8 cellular contexts compared by ENCODE assay signal in the genomic region with DNA sequence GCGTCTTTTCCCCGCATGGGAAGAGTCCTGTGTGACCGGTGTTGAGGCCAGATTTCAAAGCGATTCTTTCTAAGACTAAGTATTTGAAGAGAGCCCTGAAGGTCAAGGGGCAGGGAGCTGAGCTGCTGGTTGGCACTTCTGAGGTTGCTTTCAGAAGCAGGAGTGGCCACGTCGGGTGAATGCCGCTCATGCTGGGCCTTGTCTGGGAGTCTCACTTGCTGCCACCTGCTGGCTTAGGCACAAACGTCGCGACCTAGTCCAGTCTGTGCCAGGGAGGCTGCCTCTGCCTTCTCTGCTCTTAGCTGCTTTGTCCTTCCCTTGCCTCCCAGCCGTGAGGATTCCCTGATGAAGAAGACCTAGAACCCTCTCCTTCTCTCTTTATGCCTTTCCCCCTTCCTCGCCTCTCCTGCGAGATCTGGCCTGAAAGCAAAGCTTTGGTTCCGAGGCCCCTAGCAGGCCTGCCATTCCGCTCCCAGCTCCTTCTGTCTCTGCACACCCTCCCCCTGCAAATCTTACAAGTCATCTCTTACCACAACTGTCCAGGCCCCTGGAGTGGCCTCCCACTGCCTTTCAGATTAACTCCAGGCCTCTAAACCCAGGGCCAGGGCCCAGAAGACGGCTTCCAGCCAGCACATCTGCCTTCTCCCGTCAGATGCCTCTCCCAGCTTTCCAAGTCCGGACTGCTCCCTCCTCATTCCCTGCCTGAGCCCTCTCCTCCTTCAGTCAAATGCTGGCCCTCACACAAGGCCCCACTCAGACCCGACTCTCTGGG. TPM values are rescaled to one million over a fixed set of nuclear protein-coding genes. Genes with fewer than 3 reads are reported as not detected.
DNase-seq lines count a peak whose midpoint lies in the region; ATAC-seq, FAIRE-seq and TF ChIP-seq lines count a peak whose summit lies in the region.

No MANE protein-coding gene starts in this region.

- no TSS peak for BruUV-seq in PC-3 (replicated peaks; lab: Mats Ljungman, UMichigan)

- TF ChIP-seq RAD21 in A549 (conservative IDR thresholded peaks at IDR 0.05 in 1 of 2, IDR thresholded peaks at IDR 0.05 in 1 of 2), result peak; percentile 45 to 54; a peak in 4 of 5 replicates

- no peaks in the 10 kb centered on the region for H3K36me3 ChIP-seq in PC-3 (ENCODE audit: low read depth, low read length)

- whole genome bisulfite sequencing in A549 (ENCODE audit: missing lambda C conversion rate), result 60% methylated on average over 19 of the region's 19 CpGs

- H3K9ac ChIP-seq in PC-3 (ENCODE audit: low read length), result no peak overlapping the region

- H3K4me3 ChIP-seq in A549 (no peak overlapping the region), GM12865 (ENCODE audit: low read depth, low read length) (no peak overlapping the region), PC-3 (ENCODE audit: low read length) (no peak overlapping the region), astrocyte of the cerebellum (ENCODE audit: low read depth, low read length) (no peak overlapping the region)

- H3K4me1 ChIP-seq in A549 (no peaks in the 10 kb centered on the region), PC-3 (ENCODE audit: insufficient read depth, low read length) (no peaks in the 10 kb centered on the region)

- H4K20me1 ChIP-seq in PC-3 (ENCODE audit: low read length), result no peaks in the 10 kb centered on the region

- H3K27ac ChIP-seq in A549 (no peak overlapping the region), PC-3 (ENCODE audit: low read length) (no peak overlapping the region)

- ATAC-seq in A549 (peak; percentile 90 to 94), PC-3 (peak; percentile 81), HG02870 (IDR thresholded peaks at IDR 0.05; ENCODE audit: unreplicated experiment) (no peak), omental fat pad (ENCODE audit: low FRiP score) (no peak)

- H3F3A ChIP-seq in PC-3 (ENCODE audit: low read length, unreplicated experiment), result no peaks in the 10 kb centered on the region

- no peaks in the 10 kb centered on the region for H3K9me2 ChIP-seq in PC-3 (replicated peaks; ENCODE audit: low read length)

- no peak for TF ChIP-seq POLR2A in A549 (IDR thresholded peaks at IDR 0.05; ENCODE audit: low read length)

- H3K79me2 ChIP-seq in PC-3 (ENCODE audit: low read length), result no peaks in the 10 kb centered on the region

- no peaks in the 10 kb centered on the region for H3K27me3 ChIP-seq in PC-3 (ENCODE audit: low read length)

- no peak for TF ChIP-seq EP300 in A549 (IDR thresholded peaks at IDR 0.05)

- peak; percentile 62 to 80 for DNase-seq in A549 (ENCODE audit: low read depth in 1 of 2, low spot score in 1 of 2)
- DNase-seq in GM12865 (ENCODE audit: low read depth), result peak; percentile 67
- peak; percentile 58 for DNase-seq in PC-3
- DNase-seq in astrocyte of the cerebellum (ENCODE audit: low read depth), result no peak
- DNase-seq in iris pigment epithelial cell (ENCODE audit: low read depth), result peak; percentile 66
- peak; percentile 17 for DNase-seq in stimulated activated CD4-positive, alpha-beta T cell treated with anti-CD3 and anti-CD28 coated beads, Interleukin-2, amount 100 ng/mL, for 4 hours (ENCODE audit: low read depth)
- no peak for DNase-seq in omental fat pad (ENCODE audit: low spot score)

- FAIRE-seq in A549 (lab: Jason Lieb, UNC), result no peak

- H3K9me3 ChIP-seq in A549 (no peaks in the 10 kb centered on the region), PC-3 (ENCODE audit: low read length) (no peaks in the 10 kb centered on the region)

- TF ChIP-seq CTCF in A549 (IDR thresholded peaks at IDR 0.05), result peak; percentile 55
- TF ChIP-seq CTCF in GM12865 (IDR thresholded peaks at IDR 0.05; ENCODE audit: insufficient read depth, low read depth, low read length, missing control alignments), result peak; percentile 48
- peak; percentile 62 for TF ChIP-seq CTCF in PC-3 (conservative IDR thresholded peaks at IDR 0.05; ENCODE audit: low read depth, low read length)
- peak; percentile 46 for TF ChIP-seq CTCF in astrocyte of the cerebellum (IDR thresholded peaks at IDR 0.05; ENCODE audit: low read depth, low read length, missing control alignments)
- TF ChIP-seq CTCF in omental fat pad (IDR thresholded peaks at IDR 0.05), result no peak

- POLR2A ChIA-PET in A549 (lab: Yijun Ruan, JAX), result interaction anchor here (1.5 to 2.5 kb wide), 2 partner anchors 11 to 599 kb away, joined by 7 to 16 read pairs; a partner anchor contains a TSS
- POLR2A ChIA-PET in PC-3 (lab: Charles Lee; ENCODE audit: unreplicated experiment), result no interaction called here

- H2AFZ ChIP-seq in PC-3 (ENCODE audit: low read length), result no peak overlapping the region

- H3K4me2 ChIP-seq in A549 (no peak overlapping the region), PC-3 (ENCODE audit: low read length) (no peak overlapping the region)

- CTCF ChIA-PET in A549 (lab: Yijun Ruan, JAX) (interaction anchor here (0.7 to 10.3 kb wide), 47 partner anchors 9 to 1414 kb away, joined by 3 to 100 read pairs (median 4); a partner anchor contains a TSS), PC-3 (lab: Charles Lee) (interaction anchor here (0.5 kb wide), 3 partner anchors 9 to 173 kb away, joined by 3 to 7 read pairs (median 5); no protein-coding TSS in a partner anchor)

- in situ Hi-C loops in astrocyte of the cerebellum (cut with HindIII; ENCODE audit: low sequenced_read_pairs), result no loop called here

- intact Hi-C loops in PC-3 (cut with micrococcal nuclease), result loop anchor here (5.0 kb wide), 1 partner anchor 601 kb away; no protein-coding TSS in a partner anchor

TF ChIP-seq in A549, 52 proteins besides CTCF, POLR2A, EP300 and RAD21 (continues in another document):
- TF ChIP-seq RNF2 (IDR thresholded peaks at IDR 0.05; ENCODE audit: borderline replicate concordance, low read depth) (no peak), RFX5 (IDR thresholded peaks at IDR 0.05) (no peak), JUNB (IDR thresholded peaks at IDR 0.05) (no peak), SMC3 (IDR thresholded peaks at IDR 0.05) (peak; percentile 66), EHF (CRISPR knock-in tag; IDR thresholded peaks at IDR 0.05) (no peak), ZSCAN20 (CRISPR knock-in tag; IDR thresholded peaks at IDR 0.05) (no peak), CHD4 (IDR thresholded peaks at IDR 0.05; ENCODE audit: borderline replicate concordance) (no peak), NPAS2 (CRISPR knock-in tag; IDR thresholded peaks at IDR 0.05; ENCODE audit: borderline replicate concordance) (no peak), ZNF302 (CRISPR knock-in tag; IDR thresholded peaks at IDR 0.05) (no peak)
- TF ChIP-seq, protein P1, sequence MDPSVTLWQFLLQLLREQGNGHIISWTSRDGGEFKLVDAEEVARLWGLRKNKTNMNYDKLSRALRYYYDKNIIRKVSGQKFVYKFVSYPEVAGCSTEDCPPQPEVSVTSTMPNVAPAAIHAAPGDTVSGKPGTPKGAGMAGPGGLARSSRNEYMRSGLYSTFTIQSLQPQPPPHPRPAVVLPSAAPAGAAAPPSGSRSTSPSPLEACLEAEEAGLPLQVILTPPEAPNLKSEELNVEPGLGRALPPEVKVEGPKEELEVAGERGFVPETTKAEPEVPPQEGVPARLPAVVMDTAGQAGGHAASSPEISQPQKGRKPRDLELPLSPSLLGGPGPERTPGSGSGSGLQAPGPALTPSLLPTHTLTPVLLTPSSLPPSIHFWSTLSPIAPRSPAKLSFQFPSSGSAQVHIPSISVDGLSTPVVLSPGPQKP (IDR thresholded peaks at IDR 0.05; ENCODE audit: low read depth, low read length), result no peak

RNA-seq across cellular contexts. Expression of a gene that starts 11.4 kb away (rescaled TPM):
- polyA plus RNA-seq in A549 (2011; rRNA removed) (6.5 and 7.4 TPM in 2 replicates), A549 (2017; fragmentation: RNase III; extraction: RNeasy Plus Mini Kit Qiagen cat#74134 plus additional on column Dnase treatment) (15.5 to 20.3 TPM (median 16.3 TPM) in 3 replicates)
- 7.4 and 10.3 TPM in 2 replicates for polyA plus RNA-seq in A549 (2012; cell fraction: cytosol; rRNA removed)
- 12.8 and 15.7 TPM in 2 replicates for polyA plus RNA-seq in A549 (2012; cell fraction: nucleus; rRNA removed)
- polyA minus RNA-seq in A549 (2011; rRNA and poly(A)+ RNA removed), result 5.7 and 6.9 TPM in 2 replicates
- total RNA-seq in PC-3 (2014; rRNA removed) (10.2 and 17.5 TPM in 2 replicates), omental fat pad (10 to 100 TPM; 18.8 to 29.9 (median 23.1) TPM)

RNA-seq across cellular contexts. Expression of a gene that starts 11.9 kb away (rescaled TPM):
- polyA plus RNA-seq in A549 (2011; rRNA removed), result 10.7 and 13.4 TPM in 2 replicates
- polyA plus RNA-seq in A549 (2012; cell fraction: cytosol; rRNA removed), result 15.7 and 19.9 TPM in 2 replicates
- 29.1 and 32.1 TPM in 2 replicates for polyA plus RNA-seq in A549 (2012; cell fraction: nucleus; rRNA removed)
- 9.5 to 11.2 TPM (median 10.9 TPM) in 3 replicates for polyA plus RNA-seq in A549 (2017; fragmentation: RNase III; extraction: RNeasy Plus Mini Kit Qiagen cat#74134 plus additional on column Dnase treatment)
- polyA minus RNA-seq in A549 (2011; rRNA and poly(A)+ RNA removed), result 24.3 TPM in 2 replicates
- total RNA-seq in PC-3 (2014; rRNA removed), result 17.7 and 22.4 TPM in 2 replicates
- 10 to 100 TPM in 3 of 4 donors, 1 to 10 TPM in 1; 9.4 to 25.5 (median 12.1) TPM for total RNA-seq in omental fat pad

RNA-seq across cellular contexts. Expression of a gene that starts 20.4 kb away (rescaled TPM):
- 89.1 and 122 TPM in 2 replicates for polyA plus RNA-seq in A549 (2011; rRNA removed)
- 172 and 239 TPM in 2 replicates for polyA plus RNA-seq in A549 (2012; cell fraction: cytosol; rRNA removed)
- 185 and 192 TPM in 2 replicates for polyA plus RNA-seq in A549 (2012; cell fraction: nucleus; rRNA removed)
- polyA plus RNA-seq in A549 (2017; fragmentation: RNase III; extraction: RNeasy Plus Mini Kit Qiagen cat#74134 plus additional on column Dnase treatment), result 229 to 234 TPM (median 233 TPM) in 3 replicates
- 92.7 and 105 TPM in 2 replicates for polyA minus RNA-seq in A549 (2011; rRNA and poly(A)+ RNA removed)
- total RNA-seq in PC-3 (2014; rRNA removed), result 87.7 and 100 TPM in 2 replicates
- 100 to 1,000 TPM in 2 of 4 donors, 10 to 100 TPM in 2; 69.8 to 141 (median 100) TPM for total RNA-seq in omental fat pad

RNA-seq across cellular contexts. Expression of a gene that starts 20.7 kb away (rescaled TPM):
- polyA plus RNA-seq in A549 (2011; rRNA removed), result 53.3 and 68.3 TPM in 2 replicates
- 167 and 256 TPM in 2 replicates for polyA plus RNA-seq in A549 (2012; cell fraction: cytosol; rRNA removed)
- 139 and 184 TPM in 2 replicates for polyA plus RNA-seq in A549 (2012; cell fraction: nucleus; rRNA removed)
- 109 to 122 TPM (median 115 TPM) in 3 replicates for polyA plus RNA-seq in A549 (2017; fragmentation: RNase III; extraction: RNeasy Plus Mini Kit Qiagen cat#74134 plus additional on column Dnase treatment)
- polyA minus RNA-seq in A549 (2011; rRNA and poly(A)+ RNA removed), result 17.1 and 18.5 TPM in 2 replicates
- 56.5 and 60.4 TPM in 2 replicates for total RNA-seq in PC-3 (2014; rRNA removed)
- total RNA-seq in omental fat pad, result 10 to 100 TPM in 3 of 4 donors, 1 to 10 TPM in 1; 9.8 to 19.4 (median 13.0) TPM

RNA-seq across cellular contexts. Expression of a gene that starts 38.7 kb away (rescaled TPM):
- polyA plus RNA-seq in A549 (2011; rRNA removed) (3.0 and 4.3 TPM in 2 replicates), A549 (2017; fragmentation: RNase III; extraction: RNeasy Plus Mini Kit Qiagen cat#74134 plus additional on column Dnase treatment) (5.0 to 5.3 TPM (median 5.1 TPM) in 3 replicates)
- polyA plus RNA-seq in A549 (2012; cell fraction: cytosol; rRNA removed), result 4.3 and 5.5 TPM in 2 replicates
- 30.3 and 41.3 TPM in 2 replicates for polyA plus RNA-seq in A549 (2012; cell fraction: nucleus; rRNA removed)
- 3.4 and 3.6 TPM in 2 replicates for polyA minus RNA-seq in A549 (2011; rRNA and poly(A)+ RNA removed)
- total RNA-seq in PC-3 (2014; rRNA removed) (4.1 and 4.7 TPM in 2 replicates), omental fat pad (1 to 10 TPM; 1.7 to 9.9 (median 2.7) TPM)

Comparison
In these comparisons a context has a peak if more than half of its experiments do, and no peak if none do; other contexts are left out.
1. ATAC-seq: peak in A549 (2 of 2) and PC-3 (single experiment); none in HG02870 (single experiment) and omental fat pad (single experiment).
2. DNase-seq: peak in A549 (2 of 2), GM12865 (single experiment), PC-3 (single experiment), iris pigment epithelial cell (single experiment) and stimulated activated CD4-positive, alpha-beta T cell treated with anti-CD3 and anti-CD28 coated beads, Interleukin-2, amount 100 ng/mL, for 4 hours (single experiment); none in astrocyte of the cerebellum (single experiment) and omental fat pad (single experiment).
3. CTCF ChIP-seq: peak in A549 (single experiment), GM12865 (single experiment), PC-3 (single experiment) and astrocyte of the cerebellum (single experiment); none in omental fat pad (0 of 3).